Comparison of ENCODE assay signal across 17 cellular contexts in genomic region chr4:142314183-142314582, GRCh38.
DNase-seq lines count a peak whose midpoint lies in the region; ATAC-seq and TF ChIP-seq lines count a peak whose summit lies in the region.
"Had no signal": no experiment of that assay in that cellular context is flagged by ENCODE, and none has a peak within 500 bp of the region (broad histone marks: within the 10 kb centered on the region; RNA-seq: fewer than 3 reads in every experiment).

No MANE protein-coding gene starts in this region.

- CTCF ChIA-PET in Calu3 (lab: Charles Lee) = interaction anchor here (0.8 to 1.0 kb wide), 2 partner anchors 21 to 33 kb away, joined by 3 to 7 read pairs; no protein-coding TSS in a partner anchor

- peaks cover 48% of the 10 kb centered on the region for H3K4me1 Mint-ChIP-seq in T-helper 2 cell treated with Interferon-gamma antibody and Interleukin-4, amounts not matched to agents 5 μg/mL and 100 μg/mL, for 36 hours (ENCODE audit: low read depth)
- peaks cover 40% of the 10 kb centered on the region for H3K4me1 Mint-ChIP-seq in Calu3 (ENCODE audit: low read depth, unreplicated experiment)
- H3K4me1 Mint-ChIP-seq in activated T-helper 17 cell treated with anti-CD3 and anti-CD28 coated beads, Interleukin-2, amount 50 U/mL, for 72 hours = peaks cover 50% of the 10 kb centered on the region

- TF ChIP-seq CTCF in Calu3 (IDR thresholded peaks at IDR 0.05; ENCODE audit: unreplicated experiment) = no peak

- no peaks in the 10 kb centered on the region for H3K27me3 Mint-ChIP-seq in T-helper 2 cell treated with Interferon-gamma antibody and Interleukin-4, amounts not matched to agents 5 μg/mL and 100 μg/mL, for 36 hours (ENCODE audit: low read depth)
- no peaks in the 10 kb centered on the region for H3K27me3 Mint-ChIP-seq in Calu3 (ENCODE audit: unreplicated experiment)
- H3K27me3 Mint-ChIP-seq in activated T-helper 17 cell treated with anti-CD3 and anti-CD28 coated beads, Interleukin-2, amount 50 U/mL, for 72 hours = no peaks in the 10 kb centered on the region

- H3K9me3 Mint-ChIP-seq in T-helper 2 cell treated with Interferon-gamma antibody and Interleukin-4, amounts not matched to agents 5 μg/mL and 100 μg/mL, for 36 hours = no peaks in the 10 kb centered on the region
- H3K9me3 Mint-ChIP-seq in Calu3 (ENCODE audit: low read depth, unreplicated experiment) = no peaks in the 10 kb centered on the region
- H3K9me3 Mint-ChIP-seq in activated T-helper 17 cell treated with anti-CD3 and anti-CD28 coated beads, Interleukin-2, amount 50 U/mL, for 72 hours = no peaks in the 10 kb centered on the region
- H3K9me3 Mint-ChIP-seq: activated T-helper 1 cell treated with anti-CD3 and anti-CD28 coated beads, Interleukin-12 subunit alpha, Interleukin-12 subunit beta, Interleukin-2, Interleukin-4 antibody, amounts not matched to agents 30 ng/mL and 10 ng/mL and 1 ng/mL, durations not matched to agents 14 hours and 24 hours and 36 hours had no signal

- TSS peak; percentile 24 for BruUV-seq in Calu3 (replicated peaks; lab: Mats Ljungman, UMichigan)

- ATAC-seq in activated T-helper 17 cell treated with anti-CD3 and anti-CD28 coated beads, Interleukin-2, amount 50 U/mL, for 72 hours (replicated peaks) = no peak
- ATAC-seq in left lobe of liver = peak; percentile 39
- ATAC-seq in activated CD4-positive, CD25-positive, alpha-beta regulatory T cell treated with anti-CD3 and anti-CD28 coated beads, Interleukin-2, amount 50 U/mL, for 24 hours = no peak
- ATAC-seq: PC-3 had no signal

- DNase-seq in T-helper 2 cell treated with Interferon-gamma antibody and Interleukin-4, amounts not matched to agents 5 μg/mL and 100 μg/mL, for 36 hours (ENCODE audit: low spot score) = no peak
- DNase-seq in T-helper 2 cell = no peak
- DNase-seq in Calu3 = no peak
- DNase-seq in left lobe of liver (ENCODE audit: low spot score) = no peak
- DNase-seq in NCI-H1092 treated with DMSO at 0.1 percent for 48 hours (lab: John Stamatoyannopoulos, UW) = no peak
- DNase-seq in 8988T = no peak
- DNase-seq: activated CD4-positive, alpha-beta T cell treated with anti-CD3 and anti-CD28 coated beads, Interleukin-2, amount 50 U/mL, for 1 hour; aorta; DMS79 treated with DMSO at 0.1 percent for 48 hours; foreskin fibroblast; Karpas-422; NCI-H2171 treated with DMSO at 0.1 percent for 48 hours; NCI-H774; PC-3 had no signal

- H3K27ac Mint-ChIP-seq in T-helper 2 cell treated with Interferon-gamma antibody and Interleukin-4, amounts not matched to agents 5 μg/mL and 100 μg/mL, for 36 hours = peak overlapping the region; percentile 49
- H3K27ac Mint-ChIP-seq in Calu3 (ENCODE audit: unreplicated experiment) = peak overlapping the region; percentile 60
- H3K27ac Mint-ChIP-seq in activated T-helper 17 cell treated with anti-CD3 and anti-CD28 coated beads, Interleukin-2, amount 50 U/mL, for 72 hours = peak overlapping the region; percentile 59
- H3K27ac Mint-ChIP-seq: activated T-helper 1 cell treated with anti-CD3 and anti-CD28 coated beads, Interleukin-12 subunit alpha, Interleukin-12 subunit beta, Interleukin-2, Interleukin-4 antibody, amounts not matched to agents 30 ng/mL and 10 ng/mL and 1 ng/mL, durations not matched to agents 14 hours and 24 hours and 36 hours had no signal

- intact Hi-C loops in Calu3 (cut with micrococcal nuclease; ENCODE audit: unreplicated experiment) = no loop called here

- H3K36me3 Mint-ChIP-seq in T-helper 2 cell treated with Interferon-gamma antibody and Interleukin-4, amounts not matched to agents 5 μg/mL and 100 μg/mL, for 36 hours (ENCODE audit: low read depth) = peaks cover 58% of the 10 kb centered on the region
- peaks cover 23% of the 10 kb centered on the region for H3K36me3 Mint-ChIP-seq in Calu3 (ENCODE audit: insufficient read depth, unreplicated experiment)
- peaks cover 86% of the 10 kb centered on the region for H3K36me3 Mint-ChIP-seq in activated T-helper 17 cell treated with anti-CD3 and anti-CD28 coated beads, Interleukin-2, amount 50 U/mL, for 72 hours (ENCODE audit: low read depth)

- H3K4me3 Mint-ChIP-seq in T-helper 2 cell treated with Interferon-gamma antibody and Interleukin-4, amounts not matched to agents 5 μg/mL and 100 μg/mL, for 36 hours = peak overlapping the region; percentile 24
- peak overlapping the region; percentile 39 for H3K4me3 Mint-ChIP-seq in Calu3 (ENCODE audit: low read depth, unreplicated experiment)
- H3K4me3 Mint-ChIP-seq in activated T-helper 17 cell treated with anti-CD3 and anti-CD28 coated beads, Interleukin-2, amount 50 U/mL, for 72 hours = peak overlapping the region; percentile 53
- H3K4me3 Mint-ChIP-seq: activated T-helper 1 cell treated with anti-CD3 and anti-CD28 coated beads, Interleukin-12 subunit alpha, Interleukin-12 subunit beta, Interleukin-2, Interleukin-4 antibody, amounts not matched to agents 30 ng/mL and 10 ng/mL and 1 ng/mL, durations not matched to agents 14 hours and 24 hours and 36 hours had no signal
